Comparison of ENCODE assay signal across 8 cellular contexts in genomic region chr3:52278510-52279069, GRCh38. TPM values are rescaled to one million over a fixed set of nuclear protein-coding genes. Genes with fewer than 3 reads are reported as not detected.
DNase-seq lines count a peak whose midpoint lies in the region; ATAC-seq, FAIRE-seq and TF ChIP-seq lines count a peak whose summit lies in the region.

Gene WDR82, minus strand, starts transcription at chr3:52278649. Its CDS starts 288 bp downstream, at chr3:52278361.

- H3K27ac Mint-ChIP-seq in T-cell = peak within 1 kb of the TSS; percentile 95 to 98
- H3K27ac Mint-ChIP-seq in progenitor cell of endocrine pancreas = peak within 1 kb of the TSS; percentile 99

- 0% methylated on average over 56 to 58 of the region's 58 CpGs for WGBS in adipose tissue, 3 donors
- 0 to 1% (median 0%) methylated on average over 18 to 58 of the region's 58 CpGs for WGBS in heart left ventricle, 4 donors

- ATAC-seq in HG02798 (IDR thresholded peaks at IDR 0.05; ENCODE audit: poor library complexity, unreplicated experiment) (peak; percentile 91), T-cell (replicated peaks in 1 of 4) (peak; percentile 81 to 87 (median 84)), heart left ventricle (peak; percentile 89 to 97 (median 96)), upper lobe of right lung (peak; percentile 98)

- POLR2A ChIA-PET in T-cell (lab: Charles Lee) = interaction anchor here (1.1 to 3.9 kb wide), 4 partner anchors 7 to 32 kb away, joined by 4 to 20 read pairs (median 6); partner anchors contain the start of gene GLYCTK (in 1 of the 2)

- H3K27me3 Mint-ChIP-seq in T-cell (no peaks in the 10 kb centered on the region), progenitor cell of endocrine pancreas (no peaks in the 10 kb centered on the region)

- FAIRE-seq in GM12891 (lab: Jason Lieb, UNC) = peak; percentile 100

- intact Hi-C loops in heart left ventricle (cut with DNase I) = loop anchor here in 8 of 10 donors (2.0 to 5.0 kb wide), 2 partner anchors 40 to 41 kb away; partner anchors contain the start of gene TWF2 (in 8 of the 8)
- intact Hi-C loops in upper lobe of right lung (cut with DNase I) = no loop called here

- H3K4me3 ChIP-seq in heart left ventricle = peak within 1 kb of the TSS; percentile 73 to 99 (median 82)
- peak within 1 kb of the TSS; percentile 77 for H3K4me3 ChIP-seq in upper lobe of right lung

- H3K27ac ChIP-seq in adipose tissue (ENCODE audit: low read depth, low read length) (peak within 1 kb of the TSS; percentile 53), heart left ventricle (peak within 1 kb of the TSS; percentile 94 to 99 (median 98)), upper lobe of right lung (peak within 1 kb of the TSS; percentile 97)

- CTCF ChIA-PET in T-cell (lab: Charles Lee) = interaction anchor here in 1 of 2 donors (1.0 to 3.9 kb wide), 7 partner anchors 16 to 58 kb away, joined by 3 to 17 read pairs (median 6); partner anchors contain the start of gene TWF2

- no peaks in the 10 kb centered on the region for H3K9me3 Mint-ChIP-seq in T-cell
- H3K9me3 Mint-ChIP-seq in progenitor cell of endocrine pancreas (ENCODE audit: low read depth) = no peaks in the 10 kb centered on the region

- H3K36me3 Mint-ChIP-seq in T-cell (peaks cover 26% of the 10 kb centered on the region), progenitor cell of endocrine pancreas (ENCODE audit: insufficient read depth) (peaks cover 13% of the 10 kb centered on the region)

- H3K27me3 ChIP-seq in heart left ventricle (no peaks in the 10 kb centered on the region), upper lobe of right lung (no peaks in the 10 kb centered on the region)

- H3K4me3 Mint-ChIP-seq in T-cell = peak within 1 kb of the TSS; percentile 89 to 92 (median 91)
- peak within 1 kb of the TSS; percentile 95 for H3K4me3 Mint-ChIP-seq in progenitor cell of endocrine pancreas (ENCODE audit: low read depth)

- DNase-seq in GM12891 (ENCODE audit: insufficient read length, low spot score) (peak; percentile 95), NCI-H1417 treated with DMSO at 0.1 percent for 48 hours (lab: John Stamatoyannopoulos, UW) (peak; percentile 47), T-cell (peak; percentile 91 to 99 (median 96)), heart left ventricle (peak; percentile 98 to 99 (median 99)), progenitor cell of endocrine pancreas (ENCODE audit: low spot score, unreplicated experiment) (peak; percentile 98), upper lobe of right lung (peak; percentile 99)

- H3K36me3 ChIP-seq in heart left ventricle = peaks cover 0 to 32% (median 9%) of the 10 kb centered on the region in 9 donors
- H3K36me3 ChIP-seq in upper lobe of right lung = peaks cover 7% of the 10 kb centered on the region

- TF ChIP-seq POLR2A in GM12891 (IDR thresholded peaks at IDR 0.05; ENCODE audit: low read depth, low read length) = peak; percentile 97
- peak in 1 of 2 donors; percentile 68 for TF ChIP-seq POLR2A in heart left ventricle (IDR thresholded peaks at IDR 0.05)

- TF ChIP-seq CTCF in heart left ventricle (IDR thresholded peaks at IDR 0.05) (peak; percentile 39 to 69 (median 56)), progenitor cell of endocrine pancreas (IDR thresholded peaks at IDR 0.05; ENCODE audit: unreplicated experiment) (peak; percentile 65), upper lobe of right lung (IDR thresholded peaks at IDR 0.05) (peak; percentile 48)

- H3K9me3 ChIP-seq in heart left ventricle (no peaks in the 10 kb centered on the region), upper lobe of right lung (no peaks in the 10 kb centered on the region)

- H3K4me1 ChIP-seq in heart left ventricle = peaks cover 0 to 80% (median 54%) of the 10 kb centered on the region in 12 donors
- peaks cover 46% of the 10 kb centered on the region for H3K4me1 ChIP-seq in upper lobe of right lung

- peaks cover 60 to 81% (median 74%) of the 10 kb centered on the region in 3 donors for H3K4me1 Mint-ChIP-seq in T-cell
- H3K4me1 Mint-ChIP-seq in progenitor cell of endocrine pancreas (ENCODE audit: low read depth) = peaks cover 49% of the 10 kb centered on the region

TF ChIP-seq in GM12891, 5 proteins besides CTCF, POLR2A, EP300 and RAD21:
- peak; percentile 97 for TF ChIP-seq TAF1 (IDR thresholded peaks at IDR 0.05; ENCODE audit: low read depth, low read length)
- no peak for TF ChIP-seq PAX5 (IDR thresholded peaks at IDR 0.05; ENCODE audit: insufficient read depth, low read length, severe bottlenecking)
- no peak for TF ChIP-seq SPI1 (IDR thresholded peaks at IDR 0.05; ENCODE audit: low read depth, low read length)
- TF ChIP-seq POU2F2 (IDR thresholded peaks at IDR 0.05; ENCODE audit: low read depth, low read length) = peak; percentile 19
- TF ChIP-seq POLR2AphosphoS5 (IDR thresholded peaks at IDR 0.05; ENCODE audit: low read depth, low read length) = peak; percentile 93

RNA-seq across cellular contexts. Expression of gene WDR82, which starts in this region (rescaled TPM):
- 26.5 TPM for polyA plus RNA-seq in GM12891 (2012; ENCODE audit: low read depth, missing spikeins)
- total RNA-seq in T-cell = 100 to 1,000 TPM; 119 to 159 (median 154) TPM
- polyA plus RNA-seq in adipose tissue = 10 to 100 TPM; 16.3 to 44.0 (median 40.5) TPM
- 10 to 100 TPM; 44.9 to 73.6 (median 61.2) TPM for total RNA-seq in heart left ventricle
- polyA plus RNA-seq in heart left ventricle = 10 to 100 TPM; 24.7 to 69.2 TPM
- total RNA-seq in progenitor cell of endocrine pancreas = 89.3 and 93.1 TPM in 2 replicates
- total RNA-seq in upper lobe of right lung = 61.9 TPM

Comparison
In these comparisons a context has a peak if more than half of its experiments do, and no peak if none do; other contexts are left out.
1. Peak in every context shown above with its lines: DNase-seq, ATAC-seq, H3K4me3 ChIP-seq and H3K27ac ChIP-seq.
2. DNase-seq: peak in every context shown above with its lines; median percentile 99 in heart left ventricle; 99 in upper lobe of right lung; 98 in progenitor cell of endocrine pancreas; 96 in T-cell; 95 in GM12891; 47 in NCI-H1417 treated with DMSO at 0.1 percent for 48 hours.